Comparison of ENCODE assay signal across 13 cellular contexts in genomic region chr5:180208038-180208434, GRCh38. TPM values are rescaled to one million over a fixed set of nuclear protein-coding genes. Genes with fewer than 3 reads are reported as not detected.
DNase-seq lines count a peak whose midpoint lies in the region; ATAC-seq and TF ChIP-seq lines count a peak whose summit lies in the region.
"Had no signal": no experiment of that assay in that cellular context is flagged by ENCODE, and none has a peak within 500 bp of the region (broad histone marks: within the 10 kb centered on the region; RNA-seq: fewer than 3 reads in every experiment).

No MANE protein-coding gene starts in this region.

- no peak for DNase-seq in CD4-positive, CD25-positive, alpha-beta regulatory T cell
- DNase-seq in dorsolateral prefrontal cortex (no peak), neural crest cell (ENCODE audit: low read depth, low spot score) (no peak), mesenchymal stem cell (no peak), GM03348 (ENCODE audit: low spot score) (no peak)
- DNase-seq in activated T-helper 2 cell treated with anti-CD3 and anti-CD28 coated beads, Interferon-gamma antibody, Interleukin-2, Interleukin-4, amounts not matched to agents 10 μg/mL and 5 μg/mL and 100 μg/mL, durations not matched to agents 14 hours and 24 hours and 36 hours (ENCODE audit: low spot score), result no peak
- DNase-seq: activated gamma-delta T cell treated with Interleukin-2 at 50 U/mL for 16 hours, KG1, NCI-H524 treated with DMSO at 0.1 percent for 48 hours had no signal

- no peak overlapping the region for H3K9ac ChIP-seq in mesenchymal stem cell (ENCODE audit: low read length)

- peaks cover 0 to 9% (median 3%) of the 10 kb centered on the region in 4 donors for H3K4me1 Mint-ChIP-seq in CD4-positive, CD25-positive, alpha-beta regulatory T cell
- H3K4me1 Mint-ChIP-seq in IgD-negative memory B cell, result peaks cover 5 to 8% (median 7%) of the 10 kb centered on the region in 3 donors
- peaks cover 6% of the 10 kb centered on the region for H3K4me1 Mint-ChIP-seq in neural crest cell
- peaks cover 2% of the 10 kb centered on the region for H3K4me1 Mint-ChIP-seq in activated T-helper 2 cell treated with anti-CD3 and anti-CD28 coated beads, Interferon-gamma antibody, Interleukin-2, Interleukin-4, amounts not matched to agents 10 μg/mL and 5 μg/mL and 100 μg/mL, durations not matched to agents 14 hours and 24 hours and 36 hours (ENCODE audit: low read depth)

- H3K4me1 ChIP-seq in CD4-positive, CD25-positive, alpha-beta regulatory T cell (ENCODE audit: control insufficient read depth, insufficient read depth, low read length, poor library complexity, severe bottlenecking), result no peaks in the 10 kb centered on the region
- H3K4me1 ChIP-seq in mesenchymal stem cell (ENCODE audit: control insufficient read depth, insufficient read depth, low read depth, low read length), result peaks cover 10% of the 10 kb centered on the region

- no peak overlapping the region for H2AFZ ChIP-seq in mesenchymal stem cell (ENCODE audit: low read depth, low read length)

- intact Hi-C loops in dorsolateral prefrontal cortex (cut with DNase I), result loop anchor here (2.0 to 10.0 kb wide), 4 partner anchors 47 to 81 kb away; no protein-coding TSS in a partner anchor
- intact Hi-C loops in activated T-helper 2 cell treated with anti-CD3 and anti-CD28 coated beads, Interferon-gamma antibody, Interleukin-2, Interleukin-4, amounts not matched to agents 10 μg/mL and 5 μg/mL and 100 μg/mL, durations not matched to agents 14 hours and 24 hours and 36 hours (cut with micrococcal nuclease), result loop anchor here (2.0 kb wide), 1 partner anchor 81 kb away; no protein-coding TSS in a partner anchor

- peaks cover 38% of the 10 kb centered on the region for H3K27me3 Mint-ChIP-seq in CD4-positive, CD25-positive, alpha-beta regulatory T cell
- H3K27me3 Mint-ChIP-seq in IgD-negative memory B cell, result peaks cover 34% of the 10 kb centered on the region
- H3K27me3 Mint-ChIP-seq in neural crest cell (ENCODE audit: low read depth), result peaks cover 5% of the 10 kb centered on the region
- H3K27me3 Mint-ChIP-seq in activated T-helper 2 cell treated with anti-CD3 and anti-CD28 coated beads, Interferon-gamma antibody, Interleukin-2, Interleukin-4, amounts not matched to agents 10 μg/mL and 5 μg/mL and 100 μg/mL, durations not matched to agents 14 hours and 24 hours and 36 hours (ENCODE audit: low read depth), result peaks cover 25% of the 10 kb centered on the region

- H3K14ac ChIP-seq in mesenchymal stem cell (ENCODE audit: low read length in 2 of 2), result no peak overlapping the region

- H2BK5ac ChIP-seq in mesenchymal stem cell (ENCODE audit: low read depth, low read length, poor library complexity, severe bottlenecking), result no peak overlapping the region

- no peaks in the 10 kb centered on the region for H3K27me3 ChIP-seq in CD4-positive, CD25-positive, alpha-beta regulatory T cell (ENCODE audit: control insufficient read depth, insufficient read depth, low read length)
- peaks cover 0 to 2% (median 0%) of the 10 kb centered on the region in 45 donors for H3K27me3 ChIP-seq in dorsolateral prefrontal cortex
- peaks cover 32 to 56% of the 10 kb centered on the region in 2 experiments for H3K27me3 ChIP-seq in mesenchymal stem cell (ENCODE audit: control insufficient read depth in 1 of 2, insufficient read depth in 1 of 2, low read length in 2 of 2)

- H3K23ac ChIP-seq in mesenchymal stem cell (ENCODE audit: low read length in 2 of 2), result no peak overlapping the region

- peaks cover 0 to 2% (median 0%) of the 10 kb centered on the region in 7 donors for H3K9me3 Mint-ChIP-seq in CD4-positive, CD25-positive, alpha-beta regulatory T cell
- H3K9me3 Mint-ChIP-seq in IgD-negative memory B cell (no peaks in the 10 kb centered on the region), neural crest cell (no peaks in the 10 kb centered on the region)
- no peaks in the 10 kb centered on the region for H3K9me3 Mint-ChIP-seq in activated T-helper 2 cell treated with anti-CD3 and anti-CD28 coated beads, Interferon-gamma antibody, Interleukin-2, Interleukin-4, amounts not matched to agents 10 μg/mL and 5 μg/mL and 100 μg/mL, durations not matched to agents 14 hours and 24 hours and 36 hours

- no peak overlapping the region for H4K91ac ChIP-seq in mesenchymal stem cell (ENCODE audit: low read length)

- no peak overlapping the region for H4K8ac ChIP-seq in mesenchymal stem cell (ENCODE audit: low read length)

- ATAC-seq in CD4-positive, CD25-positive, alpha-beta regulatory T cell (ENCODE audit: low read depth in 2 of 2), result no peak
- no peak for ATAC-seq in GM18517 (IDR thresholded peaks at IDR 0.05; ENCODE audit: unreplicated experiment)

- H3K36me3 Mint-ChIP-seq in CD4-positive, CD25-positive, alpha-beta regulatory T cell, result no peaks in the 10 kb centered on the region
- H3K36me3 Mint-ChIP-seq in IgD-negative memory B cell, result no peaks in the 10 kb centered on the region
- H3K36me3 Mint-ChIP-seq in neural crest cell (ENCODE audit: low read depth), result no peaks in the 10 kb centered on the region
- no peaks in the 10 kb centered on the region for H3K36me3 Mint-ChIP-seq in activated T-helper 2 cell treated with anti-CD3 and anti-CD28 coated beads, Interferon-gamma antibody, Interleukin-2, Interleukin-4, amounts not matched to agents 10 μg/mL and 5 μg/mL and 100 μg/mL, durations not matched to agents 14 hours and 24 hours and 36 hours (ENCODE audit: low read depth)

- H3K9me3 ChIP-seq in CD4-positive, CD25-positive, alpha-beta regulatory T cell (ENCODE audit: control insufficient read depth in 2 of 2, low read length in 2 of 2), result no peaks in the 10 kb centered on the region
- no peaks in the 10 kb centered on the region for H3K9me3 ChIP-seq in mesenchymal stem cell (ENCODE audit: control insufficient read depth, low read length)

- H2BK120ac ChIP-seq in mesenchymal stem cell (ENCODE audit: low read depth, low read length), result no peak overlapping the region

- no peak overlapping the region for H3K4me3 ChIP-seq in CD4-positive, CD25-positive, alpha-beta regulatory T cell (ENCODE audit: low read depth, low read length)
- H3K4me3 ChIP-seq in dorsolateral prefrontal cortex, result peak overlapping the region; percentile 38 to 74 (median 63)
- no peak overlapping the region for H3K4me3 ChIP-seq in mesenchymal stem cell (ENCODE audit: insufficient read depth in 1 of 2, low read depth in 1 of 2, low read length in 2 of 2)

- H3K4me2 ChIP-seq in mesenchymal stem cell (ENCODE audit: low read length, poor library complexity, severe bottlenecking), result no peak overlapping the region

- no peak overlapping the region for H3K18ac ChIP-seq in mesenchymal stem cell (ENCODE audit: low read depth in 1 of 2, low read length in 2 of 2)

- H3K36me3 ChIP-seq in CD4-positive, CD25-positive, alpha-beta regulatory T cell (ENCODE audit: control insufficient read depth, insufficient read depth, low read length), result no peaks in the 10 kb centered on the region
- H3K36me3 ChIP-seq in mesenchymal stem cell (ENCODE audit: control insufficient read depth in 1 of 2, insufficient read depth in 2 of 2, low read depth in 1 of 2, low read length in 2 of 2), result no peaks in the 10 kb centered on the region

- no peak overlapping the region for H2AK5ac ChIP-seq in mesenchymal stem cell (ENCODE audit: low read length, severe bottlenecking)

- no peak overlapping the region for H3K27ac Mint-ChIP-seq in CD4-positive, CD25-positive, alpha-beta regulatory T cell
- H3K27ac Mint-ChIP-seq in IgD-negative memory B cell (peak overlapping the region in 1 of 3 donors; percentile 19), neural crest cell (ENCODE audit: unreplicated experiment) (no peak overlapping the region)
- no peak overlapping the region for H3K27ac Mint-ChIP-seq in activated T-helper 2 cell treated with anti-CD3 and anti-CD28 coated beads, Interferon-gamma antibody, Interleukin-2, Interleukin-4, amounts not matched to agents 10 μg/mL and 5 μg/mL and 100 μg/mL, durations not matched to agents 14 hours and 24 hours and 36 hours

- peak overlapping the region; percentile 43 to 81 (median 60) for H3K4me3 Mint-ChIP-seq in CD4-positive, CD25-positive, alpha-beta regulatory T cell
- peak overlapping the region in 3 of 4 donors; percentile 30 to 81 (median 76) for H3K4me3 Mint-ChIP-seq in IgD-negative memory B cell
- peak overlapping the region; percentile 49 for H3K4me3 Mint-ChIP-seq in neural crest cell
- no peak overlapping the region for H3K4me3 Mint-ChIP-seq in activated T-helper 2 cell treated with anti-CD3 and anti-CD28 coated beads, Interferon-gamma antibody, Interleukin-2, Interleukin-4, amounts not matched to agents 10 μg/mL and 5 μg/mL and 100 μg/mL, durations not matched to agents 14 hours and 24 hours and 36 hours (ENCODE audit: low read depth)

- WGBS in mesenchymal stem cell, result 52% methylated on average over 14 of the region's 14 CpGs

- H2BK12ac ChIP-seq in mesenchymal stem cell (ENCODE audit: low read length in 2 of 2), result no peak overlapping the region

- no peak overlapping the region for H3K4ac ChIP-seq in mesenchymal stem cell (ENCODE audit: low read depth in 1 of 2, low read length in 2 of 2)

- H3K79me1 ChIP-seq in mesenchymal stem cell (replicated peaks; ENCODE audit: low read length, poor library complexity, severe bottlenecking), result no peaks in the 10 kb centered on the region

- no peak overlapping the region for H3K27ac ChIP-seq in CD4-positive, CD25-positive, alpha-beta regulatory T cell (ENCODE audit: insufficient read depth, low read length, poor library complexity, severe bottlenecking)
- H3K27ac ChIP-seq in dorsolateral prefrontal cortex, result peak overlapping the region in 28 of 59 donors; percentile 3 to 82 (median 51)
- no peak overlapping the region for H3K27ac ChIP-seq in mesenchymal stem cell (ENCODE audit: low read length, poor library complexity, severe bottlenecking)

- TF ChIP-seq CTCF in dorsolateral prefrontal cortex (IDR thresholded peaks at IDR 0.05 in 54 of 56, conservative IDR thresholded peaks at IDR 0.05 in 2 of 56; ENCODE audit: low read depth in 1 of 56, partially characterized antibody in 56 of 56), result no peak
- TF ChIP-seq CTCF in neural crest cell (conservative IDR thresholded peaks at IDR 0.05), result no peak

- H2BK15ac ChIP-seq in mesenchymal stem cell (ENCODE audit: low read depth, poor library complexity, severe bottlenecking), result no peak overlapping the region

RNA-seq across cellular contexts. Expression of gene RASGEF1C, which starts 1.0 kb away (rescaled TPM):
- total RNA-seq in CD4-positive, CD25-positive, alpha-beta regulatory T cell, result not detected
- polyA plus RNA-seq in CD4-positive, CD25-positive, alpha-beta regulatory T cell, result not detected
- polyA plus RNA-seq in IgD-negative memory B cell, result not detected
- 10 to 100 TPM in 84 of 120 experiments, 1 to 10 TPM in 36; 6.8 to 16.9 (median 11.4) TPM for total RNA-seq in dorsolateral prefrontal cortex
- total RNA-seq in neural crest cell, result 1.7 and 2.0 TPM in 2 replicates
- 0.01 TPM for polyA plus RNA-seq in mesenchymal stem cell (2013, experiment 1 of 2)
- not detected for polyA plus RNA-seq in mesenchymal stem cell (2013, experiment 2 of 2)
- not detected in 2 replicates for total RNA-seq in activated T-helper 2 cell treated with anti-CD3 and anti-CD28 coated beads, Interferon-gamma antibody, Interleukin-2, Interleukin-4, amounts not matched to agents 10 μg/mL and 5 μg/mL and 100 μg/mL, durations not matched to agents 14 hours and 24 hours and 36 hours
- total RNA-seq: mononuclear cell; T-helper 1 cell treated with Interleukin-12 subunit alpha and Interleukin-12 subunit beta and Interleukin-4 antibody, amounts not matched to agents 30 ng/mL and 1 ng/mL, for 36 hours had no signal

Comparison
In these comparisons a context has a peak if more than half of its experiments do, and no peak if none do; other contexts are left out.
1. H3K4me3 ChIP-seq: peak in dorsolateral prefrontal cortex (59 of 59); none in CD4-positive, CD25-positive, alpha-beta regulatory T cell (single experiment) and mesenchymal stem cell (0 of 2).